Comparison of ENCODE assay signal across 1 cellular context in the genomic region with DNA sequence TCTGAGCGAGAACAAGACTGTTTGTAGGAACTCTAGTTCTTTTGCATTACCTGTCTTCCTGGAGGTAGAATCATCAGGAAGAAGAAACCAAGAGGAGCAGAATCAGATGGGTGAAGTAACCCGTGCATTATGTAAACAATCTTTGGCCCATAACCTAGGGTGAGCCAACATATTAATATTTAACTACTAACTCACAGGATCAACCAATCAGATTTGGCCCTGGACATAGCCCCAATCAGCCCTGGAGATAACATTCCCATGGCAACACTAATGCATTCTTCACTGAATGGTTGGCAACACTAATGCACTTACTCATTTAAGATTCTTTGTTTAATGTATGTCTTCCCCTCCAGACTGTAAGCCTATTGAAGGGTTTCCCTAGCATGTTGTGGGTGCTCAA.
TF ChIP-seq lines count a peak whose summit lies in the region.

No MANE protein-coding gene starts in this region.

TF ChIP-seq in HepG2, 621 proteins besides CTCF, POLR2A, EP300 and RAD21 (continued from another document):
- TF ChIP-seq, protein P1, sequence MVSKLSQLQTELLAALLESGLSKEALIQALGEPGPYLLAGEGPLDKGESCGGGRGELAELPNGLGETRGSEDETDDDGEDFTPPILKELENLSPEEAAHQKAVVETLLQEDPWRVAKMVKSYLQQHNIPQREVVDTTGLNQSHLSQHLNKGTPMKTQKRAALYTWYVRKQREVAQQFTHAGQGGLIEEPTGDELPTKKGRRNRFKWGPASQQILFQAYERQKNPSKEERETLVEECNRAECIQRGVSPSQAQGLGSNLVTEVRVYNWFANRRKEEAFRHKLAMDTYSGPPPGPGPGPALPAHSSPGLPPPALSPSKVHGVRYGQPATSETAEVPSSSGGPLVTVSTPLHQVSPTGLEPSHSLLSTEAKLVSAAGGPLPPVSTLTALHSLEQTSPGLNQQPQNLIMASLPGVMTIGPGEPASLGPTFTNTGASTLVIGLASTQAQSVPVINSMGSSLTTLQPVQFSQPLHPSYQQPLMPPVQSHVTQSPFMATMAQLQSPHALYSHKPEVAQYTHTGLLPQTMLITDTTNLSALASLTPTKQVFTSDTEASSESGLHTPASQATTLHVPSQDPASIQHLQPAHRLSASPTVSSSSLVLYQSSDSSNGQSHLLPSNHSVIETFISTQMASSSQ (IDR thresholded peaks at IDR 0.05; ENCODE audit: low read depth), result peak; percentile 86
- TF ChIP-seq, protein P1 (CRISPR knock-in tag; IDR thresholded peaks at IDR 0.05; ENCODE audit: borderline replicate concordance), result no peak
- peak; percentile 55; the same call in 1 of the 2 replicates for TF ChIP-seq NFYC (CRISPR knock-in tag; IDR thresholded peaks at IDR 0.05)
- no peak for TF ChIP-seq ZNF230 (CRISPR knock-in tag; IDR thresholded peaks at IDR 0.05)
- TF ChIP-seq, protein P2, sequence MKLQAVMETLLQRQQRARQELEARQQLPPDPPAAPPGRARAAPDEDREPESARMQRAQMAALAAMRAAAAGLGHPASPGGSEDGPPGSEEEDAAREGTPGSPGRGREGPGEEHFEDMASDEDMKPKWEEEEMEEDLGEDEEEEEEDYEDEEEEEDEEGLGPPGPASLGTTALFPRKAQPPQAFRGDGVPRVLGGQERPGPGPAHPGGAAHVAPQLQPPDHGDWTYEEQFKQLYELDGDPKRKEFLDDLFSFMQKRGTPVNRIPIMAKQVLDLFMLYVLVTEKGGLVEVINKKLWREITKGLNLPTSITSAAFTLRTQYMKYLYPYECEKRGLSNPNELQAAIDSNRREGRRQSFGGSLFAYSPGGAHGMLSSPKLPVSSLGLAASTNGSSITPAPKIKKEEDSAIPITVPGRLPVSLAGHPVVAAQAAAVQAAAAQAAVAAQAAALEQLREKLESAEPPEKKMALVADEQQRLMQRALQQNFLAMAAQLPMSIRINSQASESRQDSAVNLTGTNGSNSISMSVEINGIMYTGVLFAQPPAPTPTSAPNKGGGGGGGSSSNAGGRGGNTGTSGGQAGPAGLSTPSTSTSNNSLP (IDR thresholded peaks at IDR 0.05; ENCODE audit: low read depth, low read length), result 0 out of 2 replicates have a peak, but pooled peaks have one; percentile 8
- TF ChIP-seq ZNF260 (CRISPR knock-in tag; IDR thresholded peaks at IDR 0.05; ENCODE audit: borderline replicate concordance, low read depth), result no peak
- TF ChIP-seq RFX1 (IDR thresholded peaks at IDR 0.05), result peak; percentile 61; the same call in 1 of the 2 replicates
